1 cellular context compared by ENCODE assay signal in the genomic region with DNA sequence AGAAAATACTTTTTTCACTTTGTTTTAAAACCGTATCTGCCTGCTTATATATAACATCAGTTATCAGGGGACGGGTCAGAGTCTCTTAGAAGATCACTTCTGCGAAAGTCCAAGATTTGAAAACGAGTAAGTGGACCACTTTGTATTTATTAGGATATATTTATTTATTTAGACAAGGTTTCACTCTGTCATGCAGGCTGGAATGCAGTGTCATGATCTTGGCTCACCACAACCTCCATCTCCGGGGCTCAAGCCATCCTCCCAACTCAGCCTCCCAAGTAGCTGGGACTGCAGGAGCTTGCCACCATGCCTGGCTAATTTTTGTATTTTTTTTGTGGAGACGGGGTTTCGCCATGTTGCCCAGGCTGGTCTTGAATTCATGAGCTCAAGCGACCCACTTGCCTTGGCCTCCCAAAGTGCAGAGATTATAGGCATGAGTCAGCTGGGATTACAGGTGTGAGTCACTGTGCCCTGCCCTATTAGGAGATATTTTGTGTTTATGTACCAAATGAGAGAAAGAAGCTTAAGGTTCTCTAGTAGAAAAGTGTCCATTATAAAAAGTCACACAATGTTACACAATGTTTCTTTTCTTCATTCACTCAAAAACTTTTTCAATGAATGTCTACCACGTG.
TF ChIP-seq lines count a peak whose summit lies in the region.

No MANE protein-coding gene starts in this region.

TF ChIP-seq in HepG2, 621 proteins besides CTCF, POLR2A, EP300 and RAD21:
- TF ChIP-seq CBX1 (IDR thresholded peaks at IDR 0.05; ENCODE audit: low read depth), result no peak
- TF ChIP-seq TBL1XR1 (IDR thresholded peaks at IDR 0.05; ENCODE audit: borderline replicate concordance, low read length, partially characterized antibody), result no peak
- peak; percentile 71 for TF ChIP-seq FOSL2 (CRISPR knock-in tag; IDR thresholded peaks at IDR 0.05)
